1 cellular context compared by ENCODE assay signal in genomic region chr3:101924621-101925020, GRCh38.
A peak's percentile ranks its signal among the peaks of the same experiment; 100 is the strongest.
TF ChIP-seq lines count a peak whose summit lies in the region.

No MANE protein-coding gene starts in this region.

TF ChIP-seq in HEK293, 187 proteins besides CTCF, POLR2A, EP300 and RAD21:
- 0 out of 2 replicates have a peak, but pooled peaks have one; percentile 17 for TF ChIP-seq PRDM10 (tag by site-specific recombination; IDR thresholded peaks at IDR 0.05)
